ENCODE assay signal across 8 cellular contexts in genomic region chr6:4018194-4019111, GRCh38.
A peak's percentile ranks its signal among the peaks of the same experiment; 100 is the strongest.
DNase-seq lines count a peak whose midpoint lies in the region; ATAC-seq and TF ChIP-seq lines count a peak whose summit lies in the region.

No MANE protein-coding gene starts in this region.

- no peak for TF ChIP-seq CTCF in CD8-positive, alpha-beta T cell (IDR thresholded peaks at IDR 0.05)
- TF ChIP-seq CTCF in dorsolateral prefrontal cortex (IDR thresholded peaks at IDR 0.05 in 54 of 56, conservative IDR thresholded peaks at IDR 0.05 in 2 of 56; ENCODE audit: low read depth in 1 of 56, partially characterized antibody in 56 of 56) (peak in 55 of 56 donors; percentile 32 to 80 (median 59)), right lobe of liver (IDR thresholded peaks at IDR 0.05) (peak in 3 of 4 donors; percentile 20 to 34 (median 33))

- H3K4me1 ChIP-seq in CD8-positive, alpha-beta T cell (ENCODE audit: insufficient read depth, low read length), result peaks cover 57% of the 10 kb centered on the region
- peaks cover 0 to 36% (median 9%) of the 10 kb centered on the region in 4 donors for H3K4me1 ChIP-seq in right lobe of liver

- no peaks in the 10 kb centered on the region for H3K36me3 ChIP-seq in CD8-positive, alpha-beta T cell (ENCODE audit: insufficient read depth, low read length)
- H3K36me3 ChIP-seq in right lobe of liver, result peaks cover 0 to 4% (median 0%) of the 10 kb centered on the region in 4 donors

- POLR2A ChIA-PET in CD8-positive, alpha-beta T cell (lab: Charles Lee), result interaction anchor here (0.5 to 2.1 kb wide), 14 partner anchors 9 to 1176 kb away, joined by 3 to 12 read pairs (median 4); partner anchors contain the start of genes ECI2 and RIPK1

- peak overlapping the region; percentile 93 for H3K4me3 Mint-ChIP-seq in CD8-positive, alpha-beta T cell

- WGBS in right lobe of liver (ENCODE audit: insufficient coverage, low coverage, low lambda C conversion rate, missing lambda C conversion rate), result 0% methylated on average over 12 of the region's 69 CpGs

- intact Hi-C loops in CD8-positive, alpha-beta T cell (cut with DNase I, micrococcal nuclease), result loop anchor here (1.0 to 10.0 kb wide), 18 partner anchors 9 to 1774 kb away; partner anchors contain the start of genes CDYL (in 2 of the 2), FARS2 (in 2 of the 2), LYRM4 (in 2 of the 2) and PSMG4 (in 2 of the 2)
- intact Hi-C loops in dorsolateral prefrontal cortex (cut with DNase I), result loop anchor here in 1 of 2 donors (5.0 kb wide), 1 partner anchor 119 kb away; the partner anchor contains the start of gene ECI2
- intact Hi-C loops in right lobe of liver (cut with DNase I), result no loop called here

- peak; percentile 88 for TF ChIP-seq POLR2A in right lobe of liver (IDR thresholded peaks at IDR 0.05)

- CTCF ChIA-PET in CD8-positive, alpha-beta T cell (lab: Charles Lee), result interaction anchor here (0.7 to 2.2 kb wide), 9 partner anchors 10 to 860 kb away, joined by 3 to 15 read pairs (median 3); partner anchors contain the start of gene FAM50B

- peak overlapping the region; percentile 99 for H3K27ac Mint-ChIP-seq in CD8-positive, alpha-beta T cell

- no peaks in the 10 kb centered on the region for H3K9me3 ChIP-seq in CD8-positive, alpha-beta T cell (ENCODE audit: low read length)
- H3K9me3 ChIP-seq in right lobe of liver, result no peaks in the 10 kb centered on the region

- peak; percentile 70 for ATAC-seq in CD8-positive, alpha-beta T cell
- peak; percentile 61 for ATAC-seq in GM19452 (IDR thresholded peaks at IDR 0.05; ENCODE audit: unreplicated experiment)
- ATAC-seq in HG03575 (IDR thresholded peaks at IDR 0.05; ENCODE audit: extremely low read depth, insufficient number of reproducible peaks, low FRiP score, unreplicated experiment), result peak; percentile 34
- peak; percentile 83 to 89 (median 86) for ATAC-seq in right lobe of liver

- H3K36me3 Mint-ChIP-seq in CD8-positive, alpha-beta T cell, result peaks cover 45% of the 10 kb centered on the region

- H3K27me3 ChIP-seq in CD8-positive, alpha-beta T cell (ENCODE audit: insufficient read depth, low read length), result no peaks in the 10 kb centered on the region
- H3K27me3 ChIP-seq in dorsolateral prefrontal cortex, result no peaks in the 10 kb centered on the region
- no peaks in the 10 kb centered on the region for H3K27me3 ChIP-seq in right lobe of liver

- DNase-seq in CD8-positive, alpha-beta T cell, result peak; percentile 92 to 96 (median 95)
- peak; percentile 95 for DNase-seq in NCI-H774 (lab: John Stamatoyannopoulos, UW)
- DNase-seq in activated CD4-positive, alpha-beta T cell treated with anti-CD3 and anti-CD28 coated beads, Interleukin-2, amount 50 U/mL, for 48 hours, result peak; percentile 97 to 98
- DNase-seq in dorsolateral prefrontal cortex, result peak; percentile 83 to 97 (median 92)
- peak; percentile 96 to 97 (median 97) for DNase-seq in right lobe of liver
- DNase-seq in stimulated activated CD4-positive, alpha-beta T cell treated with anti-CD3 and anti-CD28 coated beads, Interleukin-4, amount 100 ng/mL, for 24 hours, result peak; percentile 98

- no peaks in the 10 kb centered on the region for H3K27me3 Mint-ChIP-seq in CD8-positive, alpha-beta T cell (ENCODE audit: low read depth)

- H3K9me3 Mint-ChIP-seq in CD8-positive, alpha-beta T cell, result peaks cover 5% of the 10 kb centered on the region

- H3K4me1 Mint-ChIP-seq in CD8-positive, alpha-beta T cell (ENCODE audit: low read depth), result peaks cover 74% of the 10 kb centered on the region

- peak overlapping the region; percentile 91 for H3K27ac ChIP-seq in CD8-positive, alpha-beta T cell (ENCODE audit: low read depth, low read length)
- H3K27ac ChIP-seq in dorsolateral prefrontal cortex (peak overlapping the region; percentile 82 to 100 (median 97)), right lobe of liver (peak overlapping the region; percentile 92 to 95 (median 94))

- peak overlapping the region; percentile 44 for H3K4me3 ChIP-seq in CD8-positive, alpha-beta T cell (ENCODE audit: low read depth, low read length)
- H3K4me3 ChIP-seq in dorsolateral prefrontal cortex (peak overlapping the region; percentile 55 to 97 (median 85)), right lobe of liver (peak overlapping the region; percentile 66 to 88 (median 81))

Comparison
In these comparisons a context has a peak if more than half of its experiments do, and no peak if none do; other contexts are left out.
1. Peak in every context shown above with its lines: DNase-seq, ATAC-seq, H3K4me3 ChIP-seq and H3K27ac ChIP-seq.
2. ATAC-seq: peak in every context shown above with its lines; median percentile 86 in right lobe of liver; 70 in CD8-positive, alpha-beta T cell; 61 in GM19452; 34 in HG03575.
3. intact Hi-C loops: an anchor here in CD8-positive, alpha-beta T cell (1.0 to 10.0 kb wide); none called in right lobe of liver.